ENCODE assay signal across 1 cellular context in genomic region chr12:120710805-120711296, GRCh38.
TF ChIP-seq lines count a peak whose summit lies in the region.

No MANE protein-coding gene starts in this region.

TF ChIP-seq in WTC11, 78 proteins besides CTCF, POLR2A, EP300 and RAD21 (continued from another document):
- TF ChIP-seq E2F1 (CRISPR knock-in tag; IDR thresholded peaks at IDR 0.05) (no peak), MLX (CRISPR knock-in tag; IDR thresholded peaks at IDR 0.05) (no peak), ATF6 (CRISPR knock-in tag; IDR thresholded peaks at IDR 0.05) (no peak), ZNF138 (CRISPR knock-in tag; conservative IDR thresholded peaks at IDR 0.05) (no peak), CREB1 (CRISPR knock-in tag; IDR thresholded peaks at IDR 0.05) (no peak)
TF ChIP-seq in WTC11: peak in this region for 0.
